In genomic region chr15:50685976-50686467, GRCh38 we compare ENCODE assay signal across 8 cellular contexts. TPM values are rescaled to one million over a fixed set of nuclear protein-coding genes. Genes with fewer than 3 reads are reported as not detected.
DNase-seq lines count a peak whose midpoint lies in the region; ATAC-seq and TF ChIP-seq lines count a peak whose summit lies in the region.

No MANE protein-coding gene starts in this region.

- in situ Hi-C loops in G401 (cut with HindIII; ENCODE audit: low sequenced_read_pairs), result no loop called here
- in situ Hi-C loops in KBM-7 (cut with MboI; ENCODE audit: low pct_unique_long_range_greater_than_20kb, low sequenced_read_pairs), result loop anchor here (25.0 kb wide), 1 partner anchor 201 kb away; no protein-coding TSS in a partner anchor
- in situ Hi-C loops in astrocyte of the cerebellum (cut with HindIII; ENCODE audit: low sequenced_read_pairs), result no loop called here

- H3K27ac ChIP-seq in skin epidermis, result peak overlapping the region; percentile 67 to 96 (median 91)

- H3K9ac ChIP-seq in iPS-15b (ENCODE audit: low read depth, low read length), result peak overlapping the region; percentile 96

- no peaks in the 10 kb centered on the region for H3K36me3 ChIP-seq in iPS-15b (ENCODE audit: control insufficient read depth, insufficient read depth, low read length)

- DNase-seq in G401 (ENCODE audit: low spot score) (peak; percentile 62), KBM-7 (peak; percentile 71), T-helper 2 cell (peak; percentile 56 to 75 (median 71)), astrocyte of the cerebellum (ENCODE audit: low read depth) (no peak), ecto neural progenitor cell (ENCODE audit: low spot score) (no peak)

- H3K4me3 ChIP-seq in astrocyte of the cerebellum (ENCODE audit: low read depth, low read length) (peak overlapping the region; percentile 97), iPS-15b (ENCODE audit: low read depth, low read length) (peak overlapping the region; percentile 93), skin epidermis (peak overlapping the region; percentile 60 to 94 (median 77))

- ATAC-seq in GM21723 (IDR thresholded peaks at IDR 0.05; ENCODE audit: unreplicated experiment), result peak; percentile 56

- no peaks in the 10 kb centered on the region for H3K9me3 ChIP-seq in iPS-15b (ENCODE audit: control insufficient read depth, insufficient read depth, low read length)

- no peak for TF ChIP-seq CTCF in astrocyte of the cerebellum (IDR thresholded peaks at IDR 0.05; ENCODE audit: low read depth, low read length, missing control alignments)

- no peaks in the 10 kb centered on the region for H3K4me1 ChIP-seq in iPS-15b (ENCODE audit: control insufficient read depth, insufficient read depth, low read length)

- no peaks in the 10 kb centered on the region for H3K27me3 ChIP-seq in iPS-15b (ENCODE audit: control insufficient read depth, insufficient read depth, low read length)

RNA-seq across cellular contexts. Expression of gene TRPM7, which starts 0.6 kb away (rescaled TPM):
- 28.4 and 45.5 TPM in 2 replicates for total RNA-seq in G401 (2014; rRNA removed; shearing (Covaris generic))

Comparison
In these comparisons a context has a peak if more than half of its experiments do, and no peak if none do; other contexts are left out.
1. DNase-seq: peak in G401 (single experiment), KBM-7 (single experiment) and T-helper 2 cell (5 of 5); none in astrocyte of the cerebellum (single experiment) and ecto neural progenitor cell (single experiment).
2. Peak in every context shown above with its lines, with median percentiles within 50 percentile points of each other: H3K4me3 ChIP-seq.